In genomic region chr6:53347921-53348435, GRCh38 we compare ENCODE assay signal across 8 cellular contexts. TPM values are rescaled to one million over a fixed set of nuclear protein-coding genes. Genes with fewer than 3 reads are reported as not detected.
DNase-seq lines count a peak whose midpoint lies in the region; ATAC-seq and TF ChIP-seq lines count a peak whose summit lies in the region.

No MANE protein-coding gene starts in this region.

- H2AK9ac ChIP-seq in IMR-90 (replicated peaks; ENCODE audit: low read depth, low read length, poor library complexity), result peak overlapping the region; percentile 80

- H2BK15ac ChIP-seq in IMR-90 (ENCODE audit: low read depth, low read length), result no peak overlapping the region

- in situ Hi-C loops in IMR-90 (cut with MboI; ENCODE audit: low sequenced_read_pairs), result no loop called here

- H2BK20ac ChIP-seq in IMR-90 (ENCODE audit: low read depth, low read length), result no peak overlapping the region

- 0% methylated on average over 38 of the region's 50 CpGs; no CpG with 5 or more reads in 1 of the 2 experiments for WGBS in IMR-90 (ENCODE audit: extremely low coverage in 2 of 2, insufficient read length in 1 of 2), 2 experiments

- POLR2A ChIA-PET in Caco-2 (lab: Charles Lee) (interaction anchor here (0.6 to 1.1 kb wide), 4 partner anchors 12 to 82 kb away, joined by 3 to 5 read pairs (median 4); no protein-coding TSS in a partner anchor), IMR-90 (lab: Charles Lee; ENCODE audit: unreplicated experiment) (interaction anchor here (0.5 kb wide), 1 partner anchor 14 kb away, joined by 5 read pairs; no protein-coding TSS in a partner anchor)

- TF ChIP-seq CTCF in Caco-2 (IDR thresholded peaks at IDR 0.05; ENCODE audit: insufficient read depth in 1 of 2, low read depth in 1 of 2, low read length in 1 of 2, severe bottlenecking in 1 of 2, unreplicated experiment in 1 of 2), result no peak
- no peak for TF ChIP-seq CTCF in IMR-90 (conservative IDR thresholded peaks at IDR 0.05; ENCODE audit: low read depth, low read length)

- no peaks in the 10 kb centered on the region for H3K27me3 ChIP-seq in Caco-2 (replicated peaks; ENCODE audit: control insufficient read depth, insufficient read depth, low read length)
- peaks cover 3% of the 10 kb centered on the region; the same call in 1 of the 2 replicates for H3K27me3 ChIP-seq in IMR-90 (ENCODE audit: control insufficient read depth, insufficient read depth, low read length)
- H3K27me3 ChIP-seq in SJCRH30, result no peaks in the 10 kb centered on the region

- H3K4me3 ChIP-seq in Caco-2 (ENCODE audit: low read depth, low read length) (peak overlapping the region; percentile 91), IMR-90 (ENCODE audit: insufficient read depth, low read depth, low read length) (peak overlapping the region; percentile 95), SJCRH30 (peak overlapping the region; percentile 74)

- no peak overlapping the region for H4K91ac ChIP-seq in IMR-90 (ENCODE audit: insufficient read depth, low read depth, low read length)

- H3K9me1 ChIP-seq in IMR-90 (ENCODE audit: insufficient read depth, low read length), result peaks cover 3% of the 10 kb centered on the region; the same call in 1 of the 2 replicates

- no peak overlapping the region; a peak in 1 of 4 replicates for H4K8ac ChIP-seq in IMR-90 (ENCODE audit: low read depth in 2 of 2, low read length in 2 of 2)

- ATAC-seq in GM21381 (IDR thresholded peaks at IDR 0.05; ENCODE audit: unreplicated experiment) (peak; percentile 13), IMR-90 (ENCODE audit: low read depth) (peak; percentile 75), left cardiac atrium (peak; percentile 77 to 89)

- TF ChIP-seq POLR2A in IMR-90 (IDR thresholded peaks at IDR 0.05; ENCODE audit: low read depth, low read length), result no peak

- peaks cover 10% of the 10 kb centered on the region for H3K36me3 Mint-ChIP-seq in Caco-2 (ENCODE audit: insufficient read depth, unreplicated experiment)

- intact Hi-C loops in Caco-2 (cut with micrococcal nuclease; ENCODE audit: unreplicated experiment), result loop anchor here (1.0 kb wide), 1 partner anchor 11 kb away; no protein-coding TSS in a partner anchor
- intact Hi-C loops in IMR-90 (cut with micrococcal nuclease), result loop anchor here (5.0 kb wide), 4 partner anchors 56 to 176 kb away; no protein-coding TSS in a partner anchor
- intact Hi-C loops in left cardiac atrium (cut with DNase I), result loop anchor here in 1 of 2 donors (5.0 kb wide), 1 partner anchor 46 kb away; no protein-coding TSS in a partner anchor
- intact Hi-C loops in posterior vena cava (cut with DNase I), result no loop called here

- dilution Hi-C loops in IMR-90 (cut with HindIII; ENCODE audit: low sequenced_read_pairs, unreplicated experiment), result no loop called here

- H3K27ac Mint-ChIP-seq in Caco-2 (ENCODE audit: unreplicated experiment), result peak overlapping the region; percentile 86

- H3K4ac ChIP-seq in IMR-90 (ENCODE audit: low read depth, low read length), result peak overlapping the region; percentile 41; the same call in 1 of the 2 replicates

- peak overlapping the region; percentile 98 for H2AFZ ChIP-seq in IMR-90 (replicated peaks; ENCODE audit: low read length, poor library complexity)

- peak overlapping the region; percentile 94 for H3K4me2 ChIP-seq in IMR-90 (ENCODE audit: low read depth, low read length)

- no TSS peak for BruUV-seq in Caco-2 (replicated peaks; lab: Mats Ljungman, UMichigan)
- no TSS peak for BruUV-seq in IMR-90 (replicated peaks; lab: Mats Ljungman, UMichigan)

- peak overlapping the region; percentile 55 for H2BK5ac ChIP-seq in IMR-90 (ENCODE audit: low read depth, low read length, poor library complexity, severe bottlenecking)

- peak; percentile 9; the same call in 1 of the 2 replicates for TF ChIP-seq RAD21 in IMR-90 (IDR thresholded peaks at IDR 0.05; ENCODE audit: low read length)

- H4K20me1 ChIP-seq in IMR-90 (ENCODE audit: insufficient read depth, low read length), result peaks cover 34% of the 10 kb centered on the region

- no peaks in the 10 kb centered on the region for H3K27me3 Mint-ChIP-seq in Caco-2 (ENCODE audit: insufficient read depth, unreplicated experiment)

- H3K79me1 ChIP-seq in IMR-90 (ENCODE audit: low read depth in 1 of 2, low read length in 2 of 2), result peaks cover 12 to 40% of the 10 kb centered on the region in 2 experiments; a peak in 2 of 4 replicates

- H3K4me3 Mint-ChIP-seq in Caco-2 (ENCODE audit: unreplicated experiment), result peak overlapping the region; percentile 83

- H3K9me3 ChIP-seq in Caco-2 (no peaks in the 10 kb centered on the region), IMR-90 (ENCODE audit: control insufficient read depth, insufficient read depth, low read length) (no peaks in the 10 kb centered on the region), SJCRH30 (replicated peaks) (no peaks in the 10 kb centered on the region)

- H3K56ac ChIP-seq in IMR-90 (ENCODE audit: extremely low read depth, insufficient read depth, low read length), result no peak overlapping the region

- H3K9me3 Mint-ChIP-seq in Caco-2 (ENCODE audit: unreplicated experiment), result no peaks in the 10 kb centered on the region

- H3K36me3 ChIP-seq in Caco-2 (ENCODE audit: control insufficient read depth, insufficient read depth, low read length) (no peaks in the 10 kb centered on the region), IMR-90 (ENCODE audit: control insufficient read depth, insufficient read depth, low read length) (no peaks in the 10 kb centered on the region), SJCRH30 (no peaks in the 10 kb centered on the region; the same call in 1 of the 2 replicates)

- no peaks in the 10 kb centered on the region for H3K4me1 ChIP-seq in Caco-2
- H3K4me1 ChIP-seq in IMR-90 (ENCODE audit: control insufficient read depth, insufficient read depth, low read length), result 0 out of 2 replicates have a peak, but pooled peaks cover 1% of the 10 kb centered on the region
- H3K4me1 ChIP-seq in SJCRH30, result no peaks in the 10 kb centered on the region

- peaks cover 5% of the 10 kb centered on the region for H3K4me1 Mint-ChIP-seq in Caco-2 (ENCODE audit: low read depth, unreplicated experiment)

- no peak overlapping the region for H2BK120ac ChIP-seq in IMR-90 (ENCODE audit: low read depth, low read length)

- peak overlapping the region; percentile 86 for H3K23ac ChIP-seq in IMR-90 (ENCODE audit: low read depth, low read length)

- H3K27ac ChIP-seq in IMR-90 (ENCODE audit: insufficient read depth, low read length), result peak overlapping the region; percentile 70
- H3K27ac ChIP-seq in SJCRH30, result peak overlapping the region; percentile 54

- DNase-seq in Caco-2 (peak; percentile 52 to 62), IMR-90 (peak; percentile 52), SJCRH30 (peak; percentile 65 to 71), amniotic stem cell (lab: John Stamatoyannopoulos, UW) (peak; percentile 22), left cardiac atrium (peak; percentile 82), posterior vena cava (ENCODE audit: low spot score) (peak; percentile 88), GM19240 (ENCODE audit: insufficient read length, low spot score) (no peak)

- H4K5ac ChIP-seq in IMR-90 (ENCODE audit: low read depth, low read length), result 0 out of 2 replicates have a peak overlapping the region, but pooled peaks have one; percentile 24

- no peak overlapping the region for H2AK5ac ChIP-seq in IMR-90 (ENCODE audit: low read depth, low read length)

- CTCF ChIA-PET in Caco-2 (lab: Charles Lee), result interaction anchor here (0.7 kb wide), 1 partner anchor 253 kb away, joined by 4 read pairs; no protein-coding TSS in a partner anchor
- CTCF ChIA-PET in IMR-90 (lab: Yijun Ruan, JAX), result no interaction called here

- peak overlapping the region; percentile 77 for H3K9ac ChIP-seq in IMR-90 (ENCODE audit: low read depth, low read length)

- H3K18ac ChIP-seq in IMR-90 (ENCODE audit: low read depth, low read length), result peak overlapping the region; percentile 30; the same call in 1 of the 2 replicates

- peak overlapping the region; percentile 80; the same call in 1 of the 2 replicates for H3K14ac ChIP-seq in IMR-90 (replicated peaks; ENCODE audit: low read depth, low read length)

TF ChIP-seq in IMR-90, 13 proteins besides CTCF, POLR2A, EP300 and RAD21:
- TF ChIP-seq RFX5 (IDR thresholded peaks at IDR 0.05; ENCODE audit: low read depth, low read length) (no peak), MAZ (IDR thresholded peaks at IDR 0.05; ENCODE audit: borderline replicate concordance, low read depth, low read length) (0 out of 2 replicates have a peak, but pooled peaks have one; percentile 35), SMC3 (IDR thresholded peaks at IDR 0.05; ENCODE audit: low read depth, low read length) (no peak), CHD1 (IDR thresholded peaks at IDR 0.05; ENCODE audit: low read depth, low read length) (no peak), NFE2L2 (IDR thresholded peaks at IDR 0.05; ENCODE audit: low read depth, low read length) (no peak)
- TF ChIP-seq, protein P1, sequence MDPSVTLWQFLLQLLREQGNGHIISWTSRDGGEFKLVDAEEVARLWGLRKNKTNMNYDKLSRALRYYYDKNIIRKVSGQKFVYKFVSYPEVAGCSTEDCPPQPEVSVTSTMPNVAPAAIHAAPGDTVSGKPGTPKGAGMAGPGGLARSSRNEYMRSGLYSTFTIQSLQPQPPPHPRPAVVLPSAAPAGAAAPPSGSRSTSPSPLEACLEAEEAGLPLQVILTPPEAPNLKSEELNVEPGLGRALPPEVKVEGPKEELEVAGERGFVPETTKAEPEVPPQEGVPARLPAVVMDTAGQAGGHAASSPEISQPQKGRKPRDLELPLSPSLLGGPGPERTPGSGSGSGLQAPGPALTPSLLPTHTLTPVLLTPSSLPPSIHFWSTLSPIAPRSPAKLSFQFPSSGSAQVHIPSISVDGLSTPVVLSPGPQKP (IDR thresholded peaks at IDR 0.05; ENCODE audit: borderline replicate concordance, low read depth, low read length), result no peak
TF ChIP-seq in IMR-90: peak in this region for 1.

RNA-seq across cellular contexts. Expression of gene ELOVL5, which starts 0.8 kb away (rescaled TPM):
- total RNA-seq in Caco-2 (2022) (70.4 and 75.6 TPM in 2 replicates), IMR-90 (2012; rRNA removed) (42.3 and 50.5 TPM in 2 replicates), left cardiac atrium (100 to 1,000 TPM in 1 of 2 donors, 10 to 100 TPM in 1; 66.6 to 106 TPM), posterior vena cava (10 to 100 TPM; 52.2 to 54.0 TPM)
- polyA plus RNA-seq in IMR-90 (2012; rRNA removed), result 29.7 and 32.1 TPM in 2 replicates
- 9.0 and 11.1 TPM in 2 replicates for polyA plus RNA-seq in IMR-90 (2012; cell fraction: cytosol; rRNA removed)
- polyA plus RNA-seq in IMR-90 (2012; cell fraction: nucleus; rRNA removed; ENCODE audit: low replicate concordance), result 13.4 and 51.1 TPM in 2 replicates
- 68.1 and 71.7 TPM in 2 replicates for total RNA-seq in SJCRH30 (2014; rRNA removed; shearing (Covaris generic))

Comparison
In these comparisons a context has a peak if more than half of its experiments do, and no peak if none do; other contexts are left out.
1. ATAC-seq: peak in every context shown above with its lines; median percentile 83 in left cardiac atrium; 75 in IMR-90; 13 in GM21381.
2. intact Hi-C loops: an anchor here in Caco-2 (1.0 kb wide) and IMR-90 (5.0 kb wide); none called in posterior vena cava.